8 cellular contexts compared by ENCODE assay signal in the genomic region with DNA sequence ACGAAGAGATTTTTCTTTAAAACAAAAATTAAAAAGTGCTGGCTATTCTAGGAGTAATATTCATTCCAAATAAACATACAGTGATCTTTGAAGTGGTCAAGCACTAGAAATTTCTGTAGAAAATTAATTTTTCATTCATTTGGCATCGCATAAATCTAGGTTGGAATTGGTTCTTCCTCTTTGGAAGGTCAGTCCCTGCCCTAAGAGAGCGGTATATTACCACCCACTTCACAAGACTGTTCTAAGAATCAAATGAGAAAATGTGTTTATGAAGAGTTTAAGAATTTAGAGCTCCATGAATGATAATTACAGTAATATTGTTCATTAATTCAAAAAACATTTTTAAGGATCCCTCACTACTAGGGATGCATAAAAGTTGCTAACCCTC. TPM values are rescaled to one million over a fixed set of nuclear protein-coding genes. Genes with fewer than 3 reads are reported as not detected.
A peak's percentile ranks its signal among the peaks of the same experiment; 100 is the strongest.
DNase-seq lines count a peak whose midpoint lies in the region; ATAC-seq and TF ChIP-seq lines count a peak whose summit lies in the region.

No MANE protein-coding gene starts in this region.

- no peak for DNase-seq in Karpas-422

- peaks cover 35% of the 10 kb centered on the region for H3K79me2 ChIP-seq in Karpas-422 (ENCODE audit: low read length)

- H3K4me1 Mint-ChIP-seq in nephron, result peaks cover 13% of the 10 kb centered on the region

- H4K20me1 ChIP-seq in Karpas-422 (ENCODE audit: insufficient read depth, low read depth, low read length), result no peaks in the 10 kb centered on the region

- no peaks in the 10 kb centered on the region for H3K36me3 Mint-ChIP-seq in nephron (ENCODE audit: low read depth)

- H3K4me2 ChIP-seq in Karpas-422 (ENCODE audit: low read depth, low read length, poor library complexity, severe bottlenecking), result peak overlapping the region; percentile 91

- peak overlapping the region; percentile 23 for H2AFZ ChIP-seq in Karpas-422 (ENCODE audit: low read length)

- H3K9me2 ChIP-seq in Karpas-422 (replicated peaks; ENCODE audit: insufficient read depth, low read length), result no peaks in the 10 kb centered on the region

- H3K27me3 ChIP-seq in Karpas-422 (ENCODE audit: low read length), result no peaks in the 10 kb centered on the region
- no peaks in the 10 kb centered on the region for H3K27me3 ChIP-seq in duodenal mucosa (ENCODE audit: control insufficient read depth in 1 of 2, insufficient read depth in 2 of 2, low read length in 2 of 2)

- peaks cover 42% of the 10 kb centered on the region for H3K4me1 ChIP-seq in Karpas-422 (ENCODE audit: low read length)
- H3K4me1 ChIP-seq in duodenal mucosa (ENCODE audit: control insufficient read depth in 1 of 2, insufficient read depth in 2 of 2, low read length in 2 of 2), result peaks cover 10% of the 10 kb centered on the region in 2 donors

- peak overlapping the region; percentile 67 for H3K27ac ChIP-seq in C4-2B
- H3K27ac ChIP-seq in Karpas-422 (ENCODE audit: low read length), result peak overlapping the region; percentile 81
- peak overlapping the region; percentile 48 for H3K27ac ChIP-seq in duodenal mucosa (ENCODE audit: low read depth, low read length)

- no peaks in the 10 kb centered on the region for H3K9me3 Mint-ChIP-seq in nephron

- no peak for TF ChIP-seq CTCF in C4-2B (conservative IDR thresholded peaks at IDR 0.05)
- TF ChIP-seq CTCF in nephron (IDR thresholded peaks at IDR 0.05; ENCODE audit: unreplicated experiment in 3 of 3), result no peak

- H3K9me3 ChIP-seq in Karpas-422 (ENCODE audit: low read length) (no peaks in the 10 kb centered on the region), duodenal mucosa (ENCODE audit: control insufficient read depth in 1 of 2, low read length in 2 of 2) (no peaks in the 10 kb centered on the region)

- H3K27me3 Mint-ChIP-seq in nephron (ENCODE audit: low read depth), result no peaks in the 10 kb centered on the region

- ATAC-seq in HG03097 (IDR thresholded peaks at IDR 0.05; ENCODE audit: low FRiP score, unreplicated experiment) (no peak), GM21529 (IDR thresholded peaks at IDR 0.05; ENCODE audit: unreplicated experiment) (no peak), GM18909 (IDR thresholded peaks at IDR 0.05; ENCODE audit: poor library complexity, unreplicated experiment) (no peak), HG03457 (IDR thresholded peaks at IDR 0.05; ENCODE audit: unreplicated experiment) (no peak)

- H3K9ac ChIP-seq in Karpas-422 (ENCODE audit: low read length) (peak overlapping the region; percentile 82), duodenal mucosa (ENCODE audit: low read depth in 1 of 2, low read length in 2 of 2) (peak overlapping the region; percentile 78 to 90)

- peak overlapping the region; percentile 80 to 97 (median 87) for H3K27ac Mint-ChIP-seq in nephron

- peak overlapping the region; percentile 87 to 97 (median 93) for H3K4me3 Mint-ChIP-seq in nephron

- peaks cover 5% of the 10 kb centered on the region; the same call in 1 of the 2 replicates for H3K36me3 ChIP-seq in Karpas-422 (ENCODE audit: insufficient read depth, low read length)
- peaks cover 0 to 6% of the 10 kb centered on the region in 2 donors for H3K36me3 ChIP-seq in duodenal mucosa (ENCODE audit: control insufficient read depth in 1 of 2, insufficient read depth in 2 of 2, low read length in 2 of 2)

- peak overlapping the region; percentile 87 for H3K4me3 ChIP-seq in Karpas-422 (ENCODE audit: low read length)
- peak overlapping the region; percentile 86 to 88 for H3K4me3 ChIP-seq in duodenal mucosa (ENCODE audit: low read depth in 1 of 2, low read length in 2 of 2)

RNA-seq across cellular contexts. Expression of gene GEMIN2, which starts 0.4 kb away (rescaled TPM):
- total RNA-seq in Karpas-422 (2014; rRNA removed; shearing (Covaris generic); ENCODE audit: low replicate concordance), result 73.2 and 92.3 TPM in 2 replicates

RNA-seq across cellular contexts. Expression of gene SEC23A, which starts 10.6 kb away (rescaled TPM):
- total RNA-seq in Karpas-422 (2014; rRNA removed; shearing (Covaris generic); ENCODE audit: low replicate concordance), result 44.7 and 67.6 TPM in 2 replicates

RNA-seq across cellular contexts. Expression of gene TRAPPC6B, which starts 56.5 kb away (rescaled TPM):
- total RNA-seq in Karpas-422 (2014; rRNA removed; shearing (Covaris generic); ENCODE audit: low replicate concordance), result 30.4 and 52.5 TPM in 2 replicates
